In the genomic region with DNA sequence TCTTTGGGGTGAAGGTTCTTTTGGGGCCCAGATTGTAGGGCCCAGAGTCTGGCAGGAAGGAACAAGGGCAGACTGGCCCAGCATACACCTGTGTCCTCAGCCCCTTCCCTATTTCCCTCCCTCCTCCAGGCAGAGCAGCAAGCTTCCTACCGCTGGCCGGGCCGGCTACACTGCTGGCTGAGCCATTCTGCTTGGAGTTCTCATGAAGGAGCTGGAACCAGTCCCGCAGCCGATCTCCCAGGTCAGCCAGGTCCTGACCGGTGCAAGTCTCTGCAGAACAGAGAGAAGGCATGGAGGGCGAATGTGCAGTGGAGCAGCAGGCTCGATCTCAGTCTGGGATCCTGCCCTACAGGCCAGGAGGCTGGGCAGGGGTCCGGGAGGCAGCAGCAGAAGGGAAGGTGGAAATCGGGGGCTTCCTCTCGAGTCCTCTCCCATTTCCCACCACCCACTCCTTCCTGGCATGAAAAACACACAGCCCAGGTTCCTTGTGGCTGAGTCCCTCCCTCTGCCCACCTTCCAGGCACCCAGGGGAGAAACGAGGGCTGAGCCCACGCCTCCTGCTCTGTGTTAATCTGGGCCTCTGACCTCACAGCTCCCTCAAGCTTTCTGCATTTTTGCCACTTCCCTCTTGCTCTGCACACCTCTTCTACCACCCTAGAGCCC, we compare ENCODE assay signal across 2 cellular contexts.
TF ChIP-seq lines count a peak whose summit lies in the region.

No MANE protein-coding gene starts in this region.

TF ChIP-seq in IMR-90, 13 proteins besides CTCF, POLR2A, EP300 and RAD21:
- no peak for TF ChIP-seq BHLHE40 (IDR thresholded peaks at IDR 0.05; ENCODE audit: low read depth, low read length)
- TF ChIP-seq, protein P1, sequence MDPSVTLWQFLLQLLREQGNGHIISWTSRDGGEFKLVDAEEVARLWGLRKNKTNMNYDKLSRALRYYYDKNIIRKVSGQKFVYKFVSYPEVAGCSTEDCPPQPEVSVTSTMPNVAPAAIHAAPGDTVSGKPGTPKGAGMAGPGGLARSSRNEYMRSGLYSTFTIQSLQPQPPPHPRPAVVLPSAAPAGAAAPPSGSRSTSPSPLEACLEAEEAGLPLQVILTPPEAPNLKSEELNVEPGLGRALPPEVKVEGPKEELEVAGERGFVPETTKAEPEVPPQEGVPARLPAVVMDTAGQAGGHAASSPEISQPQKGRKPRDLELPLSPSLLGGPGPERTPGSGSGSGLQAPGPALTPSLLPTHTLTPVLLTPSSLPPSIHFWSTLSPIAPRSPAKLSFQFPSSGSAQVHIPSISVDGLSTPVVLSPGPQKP (IDR thresholded peaks at IDR 0.05; ENCODE audit: borderline replicate concordance, low read depth, low read length): no peak
- TF ChIP-seq CEBPB (IDR thresholded peaks at IDR 0.05; ENCODE audit: low read depth, low read length): no peak
- TF ChIP-seq MAZ (IDR thresholded peaks at IDR 0.05; ENCODE audit: borderline replicate concordance, low read depth, low read length): no peak
- no peak for TF ChIP-seq NFE2L2 (IDR thresholded peaks at IDR 0.05; ENCODE audit: low read depth, low read length)
- TF ChIP-seq CHD1 (IDR thresholded peaks at IDR 0.05; ENCODE audit: low read depth, low read length): no peak
- no peak for TF ChIP-seq MAFK (IDR thresholded peaks at IDR 0.05; ENCODE audit: low read depth, low read length)
- TF ChIP-seq SMC3 (IDR thresholded peaks at IDR 0.05; ENCODE audit: low read depth, low read length): no peak
- no peak for TF ChIP-seq MXI1 (IDR thresholded peaks at IDR 0.05; ENCODE audit: borderline replicate concordance, low read depth, low read length)
- TF ChIP-seq FOS (IDR thresholded peaks at IDR 0.05; ENCODE audit: low read depth, low read length): no peak
- no peak for TF ChIP-seq RFX5 (IDR thresholded peaks at IDR 0.05; ENCODE audit: low read depth, low read length)
- TF ChIP-seq RCOR1 (IDR thresholded peaks at IDR 0.05; ENCODE audit: insufficient replicate concordance, low read length): no peak
- TF ChIP-seq, protein P2, sequence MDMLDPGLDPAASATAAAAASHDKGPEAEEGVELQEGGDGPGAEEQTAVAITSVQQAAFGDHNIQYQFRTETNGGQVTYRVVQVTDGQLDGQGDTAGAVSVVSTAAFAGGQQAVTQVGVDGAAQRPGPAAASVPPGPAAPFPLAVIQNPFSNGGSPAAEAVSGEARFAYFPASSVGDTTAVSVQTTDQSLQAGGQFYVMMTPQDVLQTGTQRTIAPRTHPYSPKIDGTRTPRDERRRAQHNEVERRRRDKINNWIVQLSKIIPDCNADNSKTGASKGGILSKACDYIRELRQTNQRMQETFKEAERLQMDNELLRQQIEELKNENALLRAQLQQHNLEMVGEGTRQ (IDR thresholded peaks at IDR 0.05; ENCODE audit: low read depth, low read length): no peak
TF ChIP-seq in IMR-90: peak in this region for 0.

TF ChIP-seq in K562, 482 proteins besides CTCF, POLR2A, EP300 and RAD21:
- no peak for TF ChIP-seq MED1 (CRISPR knock-in tag; IDR thresholded peaks at IDR 0.05; ENCODE audit: borderline replicate concordance)
- no peak for TF ChIP-seq PML (IDR thresholded peaks at IDR 0.05; ENCODE audit: low read length)
- TF ChIP-seq, protein P3, sequence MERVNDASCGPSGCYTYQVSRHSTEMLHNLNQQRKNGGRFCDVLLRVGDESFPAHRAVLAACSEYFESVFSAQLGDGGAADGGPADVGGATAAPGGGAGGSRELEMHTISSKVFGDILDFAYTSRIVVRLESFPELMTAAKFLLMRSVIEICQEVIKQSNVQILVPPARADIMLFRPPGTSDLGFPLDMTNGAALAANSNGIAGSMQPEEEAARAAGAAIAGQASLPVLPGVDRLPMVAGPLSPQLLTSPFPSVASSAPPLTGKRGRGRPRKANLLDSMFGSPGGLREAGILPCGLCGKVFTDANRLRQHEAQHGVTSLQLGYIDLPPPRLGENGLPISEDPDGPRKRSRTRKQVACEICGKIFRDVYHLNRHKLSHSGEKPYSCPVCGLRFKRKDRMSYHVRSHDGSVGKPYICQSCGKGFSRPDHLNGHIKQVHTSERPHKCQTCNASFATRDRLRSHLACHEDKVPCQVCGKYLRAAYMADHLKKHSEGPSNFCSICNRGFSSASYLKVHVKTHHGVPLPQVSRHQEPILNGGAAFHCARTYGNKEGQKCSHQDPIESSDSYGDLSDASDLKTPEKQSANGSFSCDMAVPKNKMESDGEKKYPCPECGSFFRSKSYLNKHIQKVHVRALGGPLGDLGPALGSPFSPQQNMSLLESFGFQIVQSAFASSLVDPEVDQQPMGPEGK (CRISPR knock-in tag; IDR thresholded peaks at IDR 0.05; ENCODE audit: borderline replicate concordance): no peak
- TF ChIP-seq, protein P4, sequence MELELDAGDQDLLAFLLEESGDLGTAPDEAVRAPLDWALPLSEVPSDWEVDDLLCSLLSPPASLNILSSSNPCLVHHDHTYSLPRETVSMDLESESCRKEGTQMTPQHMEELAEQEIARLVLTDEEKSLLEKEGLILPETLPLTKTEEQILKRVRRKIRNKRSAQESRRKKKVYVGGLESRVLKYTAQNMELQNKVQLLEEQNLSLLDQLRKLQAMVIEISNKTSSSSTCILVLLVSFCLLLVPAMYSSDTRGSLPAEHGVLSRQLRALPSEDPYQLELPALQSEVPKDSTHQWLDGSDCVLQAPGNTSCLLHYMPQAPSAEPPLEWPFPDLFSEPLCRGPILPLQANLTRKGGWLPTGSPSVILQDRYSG (tag; conservative IDR thresholded peaks at IDR 0.05; ENCODE audit: low read depth): no peak
- TF ChIP-seq GATA2 (CRISPR knock-in tag; IDR thresholded peaks at IDR 0.05): no peak
- TF ChIP-seq BHLHE40 (IDR thresholded peaks at IDR 0.05; ENCODE audit: low read length): no peak
- TF ChIP-seq PURB (CRISPR knock-in tag; IDR thresholded peaks at IDR 0.05; ENCODE audit: low read depth): no peak
- TF ChIP-seq ZNF146 (CRISPR knock-in tag; IDR thresholded peaks at IDR 0.05; ENCODE audit: unreplicated experiment): no peak
- TF ChIP-seq BDP1 (IDR thresholded peaks at IDR 0.05; ENCODE audit: insufficient read depth, insufficient read length): no peak
- no peak for TF ChIP-seq SAP30 (IDR thresholded peaks at IDR 0.05; ENCODE audit: borderline replicate concordance, insufficient read depth, low read depth, low read length, poor library complexity, severe bottlenecking)
- TF ChIP-seq ZFPM2 (CRISPR knock-in tag; IDR thresholded peaks at IDR 0.05): no peak
- TF ChIP-seq SMC3 (conservative IDR thresholded peaks at IDR 0.05; ENCODE audit: insufficient read depth, low read depth, low read length): no peak
- no peak for TF ChIP-seq CCNT2 (IDR thresholded peaks at IDR 0.05; ENCODE audit: borderline replicate concordance, extremely low read depth, insufficient read length, low read depth, low read length)
- no peak for TF ChIP-seq ZNF583 (CRISPR knock-in tag; IDR thresholded peaks at IDR 0.05)
- no peak for TF ChIP-seq MYBL2 (IDR thresholded peaks at IDR 0.05; ENCODE audit: low read depth)
- TF ChIP-seq MYBL2 (CRISPR knock-in tag; IDR thresholded peaks at IDR 0.05; ENCODE audit: borderline replicate concordance): no peak
- TF ChIP-seq NCOA6 (IDR thresholded peaks at IDR 0.05): no peak
- no peak for TF ChIP-seq ZC3H4 (CRISPR knock-in tag; IDR thresholded peaks at IDR 0.05; ENCODE audit: borderline replicate concordance)
